In the genomic region with DNA sequence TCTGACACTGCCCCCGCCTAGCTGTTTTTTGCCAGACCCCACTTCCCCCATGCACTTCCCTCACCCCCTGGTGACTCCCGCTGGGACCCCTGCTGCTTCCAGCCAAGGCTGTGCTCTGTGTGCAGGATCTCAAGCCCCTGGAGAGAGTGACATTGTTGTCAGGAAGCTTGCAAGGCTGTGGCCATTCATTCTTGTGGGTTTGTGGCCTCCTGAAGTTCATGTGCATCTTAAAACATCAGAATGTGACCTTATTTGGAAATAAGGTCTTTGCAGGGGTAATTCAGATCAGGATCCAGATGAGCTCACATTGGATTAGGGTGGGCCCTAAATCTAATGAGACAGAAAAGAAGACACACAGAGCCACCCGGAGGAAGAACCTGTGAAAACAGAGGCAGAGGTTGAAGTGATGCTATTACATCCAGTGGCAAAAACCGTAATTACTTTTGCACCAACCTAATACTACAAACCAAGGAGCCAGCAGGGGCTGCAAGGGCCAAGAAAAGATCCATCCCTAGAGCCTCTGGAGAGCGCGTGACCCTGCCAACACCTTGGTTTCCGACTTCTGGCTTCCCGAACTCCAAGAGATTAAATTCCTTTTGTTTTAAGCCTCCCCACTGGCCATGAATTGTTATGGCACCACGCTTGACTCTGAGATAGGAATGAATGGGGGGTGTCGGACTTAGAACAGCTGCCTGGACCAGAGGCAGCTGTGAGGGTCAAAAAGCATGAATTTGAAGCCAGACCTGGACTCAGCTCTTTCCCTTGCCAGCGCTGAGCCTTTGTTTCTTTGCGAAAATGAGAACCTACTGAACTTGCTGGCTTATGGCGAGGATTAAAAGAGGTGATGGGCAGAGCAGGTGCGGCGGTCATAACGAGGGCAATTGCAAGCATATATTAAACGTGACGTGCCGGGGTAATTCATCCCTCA, we compare ENCODE assay signal across 10 cellular contexts.
DNase-seq lines count a peak whose midpoint lies in the region; ATAC-seq and TF ChIP-seq lines count a peak whose summit lies in the region.
"Had no signal": no experiment of that assay in that cellular context is flagged by ENCODE, and none has a peak within 500 bp of the region (broad histone marks: within the 10 kb centered on the region; RNA-seq: fewer than 3 reads in every experiment).

No MANE protein-coding gene starts in this region.

- H3K27me3 ChIP-seq in brain microvascular endothelial cell (replicated peaks) = no peaks in the 10 kb centered on the region

- H3K36me3 Mint-ChIP-seq in activated CD4-positive, alpha-beta T cell treated with anti-CD3 and anti-CD28 coated beads for 36 hours (ENCODE audit: low read depth) = no peaks in the 10 kb centered on the region
- H3K36me3 Mint-ChIP-seq in osteocyte (ENCODE audit: unreplicated experiment) (peaks cover 6% of the 10 kb centered on the region), endothelial cell (ENCODE audit: low read depth, unreplicated experiment) (peaks cover 6% of the 10 kb centered on the region)

- peak; percentile 49 for DNase-seq in activated CD4-positive, alpha-beta T cell treated with anti-CD3 and anti-CD28 coated beads for 36 hours
- DNase-seq in activated CD4-positive, alpha-beta T cell treated with anti-CD3 and anti-CD28 coated beads for 48 hours = no peak
- DNase-seq in NCI-H524 treated with DMSO at 0.1 percent for 48 hours (lab: John Stamatoyannopoulos, UW) (peak; percentile 10), brain microvascular endothelial cell (peak; percentile 82), osteocyte (ENCODE audit: extremely low spot score, unreplicated experiment) (no peak), endothelial cell (ENCODE audit: low spot score) (no peak), GOT3 (lab: John Stamatoyannopoulos, UW) (no peak)
- DNase-seq: NCI-H446 had no signal

- H3K27ac ChIP-seq in brain microvascular endothelial cell = peak overlapping the region; percentile 80
- H3K27ac ChIP-seq: C4-2B had no signal

- H3K4me1 Mint-ChIP-seq in activated CD4-positive, alpha-beta T cell treated with anti-CD3 and anti-CD28 coated beads for 36 hours = peaks cover 23% of the 10 kb centered on the region
- H3K4me1 Mint-ChIP-seq in osteocyte (ENCODE audit: unreplicated experiment) = peaks cover 38% of the 10 kb centered on the region
- peaks cover 21% of the 10 kb centered on the region for H3K4me1 Mint-ChIP-seq in endothelial cell (ENCODE audit: unreplicated experiment)

- CTCF ChIA-PET in activated CD4-positive, alpha-beta T cell treated with anti-CD3 and anti-CD28 coated beads for 36 hours (lab: Charles Lee) = interaction anchor here (0.7 kb wide), 1 partner anchor 132 kb away, joined by 3 read pairs; no protein-coding TSS in a partner anchor

- in situ Hi-C loops in brain microvascular endothelial cell (cut with HindIII; ENCODE audit: low pct_ligation_motif_present, low sequenced_read_pairs) = no loop called here

- H3K9me3 Mint-ChIP-seq in activated CD4-positive, alpha-beta T cell treated with anti-CD3 and anti-CD28 coated beads for 36 hours (ENCODE audit: low read depth) = no peaks in the 10 kb centered on the region
- H3K9me3 Mint-ChIP-seq in osteocyte (ENCODE audit: unreplicated experiment) = no peaks in the 10 kb centered on the region
- no peaks in the 10 kb centered on the region for H3K9me3 Mint-ChIP-seq in endothelial cell (ENCODE audit: unreplicated experiment)

- peak overlapping the region; percentile 76 for H3K27ac Mint-ChIP-seq in activated CD4-positive, alpha-beta T cell treated with anti-CD3 and anti-CD28 coated beads for 36 hours
- peak overlapping the region; percentile 51 for H3K27ac Mint-ChIP-seq in osteocyte (ENCODE audit: unreplicated experiment)
- no peak overlapping the region for H3K27ac Mint-ChIP-seq in endothelial cell (ENCODE audit: unreplicated experiment)

- H3K36me3 ChIP-seq in brain microvascular endothelial cell (replicated peaks) = no peaks in the 10 kb centered on the region

- no peaks in the 10 kb centered on the region for H3K27me3 Mint-ChIP-seq in activated CD4-positive, alpha-beta T cell treated with anti-CD3 and anti-CD28 coated beads for 36 hours
- H3K27me3 Mint-ChIP-seq in osteocyte (ENCODE audit: unreplicated experiment) (no peaks in the 10 kb centered on the region), endothelial cell (ENCODE audit: unreplicated experiment) (peaks cover 7% of the 10 kb centered on the region)

- POLR2A ChIA-PET in activated CD4-positive, alpha-beta T cell treated with anti-CD3 and anti-CD28 coated beads for 36 hours (lab: Charles Lee) = interaction anchor here (0.5 to 1.0 kb wide), 2 partner anchors 33 to 43 kb away, joined by 3 to 4 read pairs; no protein-coding TSS in a partner anchor

- H3K4me3 ChIP-seq in brain microvascular endothelial cell (ENCODE audit: low read depth, low read length) = no peak overlapping the region

- peak; percentile 49 for ATAC-seq in activated CD4-positive, alpha-beta T cell treated with anti-CD3 and anti-CD28 coated beads for 36 hours
- no peak for ATAC-seq in GM21447 (IDR thresholded peaks at IDR 0.05; ENCODE audit: unreplicated experiment)

- H3K4me3 Mint-ChIP-seq in activated CD4-positive, alpha-beta T cell treated with anti-CD3 and anti-CD28 coated beads for 36 hours = no peak overlapping the region
- H3K4me3 Mint-ChIP-seq in osteocyte (ENCODE audit: unreplicated experiment) = no peak overlapping the region
- H3K4me3 Mint-ChIP-seq in endothelial cell (ENCODE audit: unreplicated experiment) = no peak overlapping the region

- intact Hi-C loops in activated CD4-positive, alpha-beta T cell treated with anti-CD3 and anti-CD28 coated beads for 36 hours (cut with DNase I, micrococcal nuclease) = loop anchor here in 1 of 2 experiments (1.0 kb wide), 5 partner anchors 21 to 83 kb away; partner anchors contain the start of gene BMERB1

- peak; percentile 45 for TF ChIP-seq CTCF in brain microvascular endothelial cell (IDR thresholded peaks at IDR 0.05; ENCODE audit: low read depth, low read length, missing control alignments)
- peak; percentile 27 for TF ChIP-seq CTCF in osteocyte (IDR thresholded peaks at IDR 0.05)
- TF ChIP-seq CTCF in endothelial cell (IDR thresholded peaks at IDR 0.05; ENCODE audit: unreplicated experiment) = no peak

Comparison
In these comparisons a context has a peak if more than half of its experiments do, and no peak if none do; other contexts are left out.
1. DNase-seq: peak in activated CD4-positive, alpha-beta T cell treated with anti-CD3 and anti-CD28 coated beads for 36 hours (single experiment), NCI-H524 treated with DMSO at 0.1 percent for 48 hours (single experiment) and brain microvascular endothelial cell (single experiment); none in activated CD4-positive, alpha-beta T cell treated with anti-CD3 and anti-CD28 coated beads for 48 hours (single experiment), osteocyte (single experiment), endothelial cell (single experiment) and GOT3 (single experiment).